Comparison of ENCODE assay signal across 1 cellular context in the genomic region with DNA sequence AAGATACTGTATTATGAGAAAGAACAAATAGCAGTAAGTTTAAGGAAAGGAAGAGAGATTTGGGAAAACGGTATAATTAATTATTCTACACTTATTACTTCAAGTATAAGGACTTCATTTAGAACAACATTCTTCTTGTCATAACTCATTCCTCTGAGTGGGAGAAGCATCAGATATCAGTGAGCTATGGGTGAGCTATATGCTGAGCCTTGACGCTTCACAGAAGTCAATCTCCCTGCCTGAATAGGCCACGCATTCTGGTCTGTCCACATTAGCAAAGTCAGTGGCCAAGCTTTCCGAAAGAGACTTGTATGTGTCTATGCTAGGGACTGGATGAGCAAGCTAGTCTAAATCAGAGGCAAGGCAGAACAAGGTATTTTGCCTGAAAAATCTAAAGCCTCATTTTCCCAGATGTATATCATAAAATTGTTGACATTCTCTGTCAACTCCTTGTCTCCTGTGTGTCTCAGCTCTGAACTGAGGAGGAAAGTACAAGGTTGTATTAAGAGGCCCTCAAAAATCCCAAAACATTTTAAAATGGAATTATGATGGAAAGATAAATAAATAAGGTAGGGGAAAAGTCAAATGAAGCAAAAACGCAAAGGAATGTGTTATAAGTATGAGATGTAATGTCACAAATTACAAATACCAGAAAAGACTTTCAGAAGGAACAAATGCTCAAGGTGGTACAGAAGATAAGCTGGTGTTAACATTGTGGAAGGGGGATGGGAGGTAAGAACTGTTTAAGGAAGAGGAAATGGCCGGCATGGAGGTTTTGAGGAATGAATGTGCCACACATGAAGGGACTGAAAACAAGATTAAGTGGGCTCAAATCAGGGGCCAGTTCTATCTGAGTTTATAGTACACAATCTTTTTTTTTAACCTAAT.
TF ChIP-seq lines count a peak whose summit lies in the region.

No MANE protein-coding gene starts in this region.

TF ChIP-seq in K562, 482 proteins besides CTCF, POLR2A, EP300 and RAD21 (continued from another document):
- TF ChIP-seq, protein P1, sequence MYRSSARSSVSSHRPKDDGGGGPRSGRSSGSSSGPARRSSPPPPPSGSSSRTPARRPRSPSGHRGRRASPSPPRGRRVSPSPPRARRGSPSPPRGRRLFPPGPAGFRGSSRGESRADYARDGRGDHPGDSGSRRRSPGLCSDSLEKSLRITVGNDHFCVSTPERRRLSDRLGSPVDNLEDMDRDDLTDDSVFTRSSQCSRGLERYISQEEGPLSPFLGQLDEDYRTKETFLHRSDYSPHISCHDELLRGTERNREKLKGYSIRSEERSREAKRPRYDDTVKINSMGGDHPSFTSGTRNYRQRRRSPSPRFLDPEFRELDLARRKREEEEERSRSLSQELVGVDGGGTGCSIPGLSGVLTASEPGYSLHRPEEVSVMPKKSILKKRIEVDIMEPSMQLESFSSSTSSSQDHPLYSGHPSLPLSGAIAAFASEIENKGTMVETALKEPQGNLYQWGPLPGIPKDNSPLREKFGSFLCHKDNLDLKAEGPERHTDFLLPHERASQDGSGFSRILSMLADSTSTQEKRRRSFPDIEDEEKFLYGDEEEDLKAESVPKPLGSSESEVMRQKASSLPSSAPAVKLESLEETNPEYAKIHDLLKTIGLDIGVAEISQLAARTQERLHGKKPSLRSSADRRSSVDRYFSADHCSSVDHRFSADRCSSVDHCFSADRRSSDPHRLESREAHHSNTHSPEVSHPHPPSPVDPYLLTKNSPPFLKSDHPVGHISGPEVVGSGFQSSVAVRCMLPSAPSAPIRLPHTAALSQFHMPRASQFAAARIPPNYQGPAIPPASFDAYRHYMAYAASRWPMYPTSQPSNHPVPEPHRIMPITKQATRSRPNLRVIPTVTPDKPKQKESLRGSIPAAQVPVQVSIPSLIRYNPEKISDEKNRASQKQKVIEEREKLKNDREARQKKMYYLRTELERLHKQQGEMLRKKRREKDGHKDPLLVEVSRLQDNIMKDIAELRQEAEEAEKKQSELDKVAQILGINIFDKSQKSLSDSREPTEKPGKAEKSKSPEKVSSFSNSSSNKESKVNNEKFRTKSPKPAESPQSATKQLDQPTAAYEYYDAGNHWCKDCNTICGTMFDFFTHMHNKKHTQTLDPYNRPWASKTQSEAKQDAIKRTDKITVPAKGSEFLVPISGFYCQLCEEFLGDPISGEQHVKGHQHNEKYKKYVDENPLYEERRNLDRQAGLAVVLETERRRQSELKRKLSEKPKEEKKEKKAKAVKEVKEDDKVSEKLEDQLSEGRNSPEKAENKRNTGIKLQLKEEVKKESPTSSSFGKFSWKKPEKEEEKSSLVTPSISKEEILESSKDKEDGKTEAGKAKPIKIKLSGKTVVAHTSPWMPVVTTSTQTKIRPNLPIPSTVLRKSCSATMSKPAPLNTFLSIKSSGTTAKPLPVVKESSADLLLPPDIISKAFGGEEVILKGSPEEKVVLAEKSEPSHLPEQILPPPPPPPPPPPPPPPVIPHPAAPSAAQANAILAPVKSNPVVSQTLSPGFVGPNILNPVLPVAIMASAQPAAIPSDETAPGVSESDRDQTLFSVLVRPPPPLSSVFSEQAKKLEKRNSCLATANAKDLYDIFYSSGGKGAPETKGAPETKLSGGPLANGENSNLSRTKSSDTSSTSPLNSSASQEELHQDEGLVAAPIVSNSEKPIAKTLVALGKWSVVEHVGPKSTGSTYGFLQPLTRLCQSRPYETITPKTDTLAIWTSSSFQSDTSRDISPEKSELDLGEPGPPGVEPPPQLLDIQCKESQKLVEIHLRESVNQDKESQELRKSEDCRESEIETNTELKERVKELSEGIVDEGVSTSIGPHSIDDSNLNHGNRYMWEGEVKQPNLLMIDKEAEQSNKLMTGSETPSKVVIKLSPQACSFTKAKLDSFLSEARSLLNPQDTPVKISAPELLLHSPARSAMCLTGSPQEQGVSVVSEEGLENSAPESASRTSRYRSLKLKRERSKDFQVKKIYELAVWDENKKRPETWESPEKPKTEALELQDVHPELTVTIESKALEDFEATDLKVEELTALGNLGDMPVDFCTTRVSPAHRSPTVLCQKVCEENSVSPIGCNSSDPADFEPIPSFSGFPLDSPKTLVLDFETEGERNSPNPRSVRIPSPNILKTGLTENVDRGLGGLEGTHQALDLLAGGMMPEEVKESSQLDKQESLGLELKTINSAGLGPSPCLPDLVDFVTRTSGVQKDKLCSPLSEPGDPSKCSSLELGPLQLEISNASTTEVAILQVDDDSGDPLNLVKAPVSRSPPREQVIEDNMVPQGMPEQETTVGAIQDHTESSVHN (IDR thresholded peaks at IDR 0.05; ENCODE audit: borderline replicate concordance in 1 of 2, low read depth in 1 of 2): peak in 1 of 2 experiments; percentile 87; a peak in 1 of 4 replicates
- TF ChIP-seq SMC3 (conservative IDR thresholded peaks at IDR 0.05; ENCODE audit: insufficient read depth, low read depth, low read length): no peak
- TF ChIP-seq RBFOX2 (IDR thresholded peaks at IDR 0.05; ENCODE audit: low read depth, low read length): no peak
- TF ChIP-seq, protein P2, sequence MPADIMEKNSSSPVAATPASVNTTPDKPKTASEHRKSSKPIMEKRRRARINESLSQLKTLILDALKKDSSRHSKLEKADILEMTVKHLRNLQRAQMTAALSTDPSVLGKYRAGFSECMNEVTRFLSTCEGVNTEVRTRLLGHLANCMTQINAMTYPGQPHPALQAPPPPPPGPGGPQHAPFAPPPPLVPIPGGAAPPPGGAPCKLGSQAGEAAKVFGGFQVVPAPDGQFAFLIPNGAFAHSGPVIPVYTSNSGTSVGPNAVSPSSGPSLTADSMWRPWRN (IDR thresholded peaks at IDR 0.05; ENCODE audit: low read depth): no peak
- no peak for TF ChIP-seq TARDBP (IDR thresholded peaks at IDR 0.05)
- no peak for TF ChIP-seq XRCC4 (IDR thresholded peaks at IDR 0.05; ENCODE audit: extremely low read depth, insufficient read depth, insufficient read length)
- no peak for TF ChIP-seq ETV6 (IDR thresholded peaks at IDR 0.05; ENCODE audit: borderline replicate concordance in 1 of 2, low read depth in 2 of 2, low read length in 1 of 2)
- no peak for TF ChIP-seq ETV6 (CRISPR knock-in tag; IDR thresholded peaks at IDR 0.05; ENCODE audit: borderline replicate concordance)
- TF ChIP-seq LEF1 (IDR thresholded peaks at IDR 0.05): peak; percentile 99
- TF ChIP-seq SMARCA4 (IDR thresholded peaks at IDR 0.05): peak; percentile 95
- TF ChIP-seq ZNF589 (CRISPR knock-in tag; IDR thresholded peaks at IDR 0.05; ENCODE audit: low read depth): no peak
- TF ChIP-seq TEAD1 (CRISPR knock-in tag; IDR thresholded peaks at IDR 0.05): no peak
- TF ChIP-seq ZNF232 (CRISPR knock-in tag; IDR thresholded peaks at IDR 0.05): no peak
- TF ChIP-seq ARID2 (IDR thresholded peaks at IDR 0.05): no peak
- TF ChIP-seq CAMTA2 (CRISPR knock-in tag; conservative IDR thresholded peaks at IDR 0.05): no peak
TF ChIP-seq in K562: peak in this region for 65.
